8 cellular contexts compared by ENCODE assay signal in genomic region chr12:11812558-11813421, GRCh38.
DNase-seq lines count a peak whose midpoint lies in the region; ATAC-seq lines count a peak whose summit lies in the region.

No MANE protein-coding gene starts in this region.

- H3K36me3 ChIP-seq in neuron (ENCODE audit: insufficient read depth, low read length), result no peaks in the 10 kb centered on the region

- H3K4me1 ChIP-seq in neuron (ENCODE audit: insufficient read depth, low read length), result peaks cover 31% of the 10 kb centered on the region

- H3K27ac Mint-ChIP-seq in T-cell, result peak overlapping the region; percentile 82 to 91

- H3K4me1 Mint-ChIP-seq in T-cell, result peaks cover 39 to 62% (median 42%) of the 10 kb centered on the region in 3 donors

- no peaks in the 10 kb centered on the region for H3K9me3 ChIP-seq in neuron (ENCODE audit: low read length)

- CTCF ChIA-PET in T-cell (lab: Charles Lee), result interaction anchor here in 1 of 2 donors (0.5 to 0.7 kb wide), 3 partner anchors 46 to 284 kb away, joined by 3 to 4 read pairs (median 3); no protein-coding TSS in a partner anchor

- peak overlapping the region; percentile 46 for H2AFZ ChIP-seq in neuron (ENCODE audit: low read depth, low read length)

- ATAC-seq in GM19328 (IDR thresholded peaks at IDR 0.05; ENCODE audit: unreplicated experiment) (peak; percentile 72), HG03571 (IDR thresholded peaks at IDR 0.05; ENCODE audit: unreplicated experiment) (peak; percentile 64), T-cell (replicated peaks in 1 of 4) (peak; percentile 59 to 77 (median 74)), HG03280 (IDR thresholded peaks at IDR 0.05; ENCODE audit: unreplicated experiment) (no peak)

- POLR2A ChIA-PET in T-cell (lab: Charles Lee), result interaction anchor here in 1 of 2 donors (0.7 kb wide), 1 partner anchor 267 kb away, joined by 3 read pairs; no protein-coding TSS in a partner anchor

- H3K27me3 Mint-ChIP-seq in T-cell, result no peaks in the 10 kb centered on the region

- peak overlapping the region; percentile 44 to 61 (median 55) for H3K4me3 Mint-ChIP-seq in T-cell

- H3K36me3 Mint-ChIP-seq in T-cell, result peaks cover 13% of the 10 kb centered on the region

- H3K4me3 ChIP-seq in neuron (ENCODE audit: low read length), result peak overlapping the region; percentile 64

- no peaks in the 10 kb centered on the region for H3K27me3 ChIP-seq in neuron (ENCODE audit: insufficient read depth, low read length)

- H3K9me3 Mint-ChIP-seq in T-cell, result no peaks in the 10 kb centered on the region

- DNase-seq in COLO668 (lab: John Stamatoyannopoulos, UW; ENCODE audit: unreplicated experiment), result peak; percentile 37
- DNase-seq in T-cell, result peak in 9 of 34 experiments; percentile 5 to 26 (median 14)
- peak; percentile 45 for DNase-seq in fibroblast of peridontal ligament (ENCODE audit: extremely low read depth)
- no peak for DNase-seq in activated CD8-positive, alpha-beta memory T cell treated with anti-CD3 and anti-CD28 coated beads, Interleukin-2, amount 50 U/mL, for 48 hours
